ENCODE assay signal across 8 cellular contexts in the genomic region with DNA sequence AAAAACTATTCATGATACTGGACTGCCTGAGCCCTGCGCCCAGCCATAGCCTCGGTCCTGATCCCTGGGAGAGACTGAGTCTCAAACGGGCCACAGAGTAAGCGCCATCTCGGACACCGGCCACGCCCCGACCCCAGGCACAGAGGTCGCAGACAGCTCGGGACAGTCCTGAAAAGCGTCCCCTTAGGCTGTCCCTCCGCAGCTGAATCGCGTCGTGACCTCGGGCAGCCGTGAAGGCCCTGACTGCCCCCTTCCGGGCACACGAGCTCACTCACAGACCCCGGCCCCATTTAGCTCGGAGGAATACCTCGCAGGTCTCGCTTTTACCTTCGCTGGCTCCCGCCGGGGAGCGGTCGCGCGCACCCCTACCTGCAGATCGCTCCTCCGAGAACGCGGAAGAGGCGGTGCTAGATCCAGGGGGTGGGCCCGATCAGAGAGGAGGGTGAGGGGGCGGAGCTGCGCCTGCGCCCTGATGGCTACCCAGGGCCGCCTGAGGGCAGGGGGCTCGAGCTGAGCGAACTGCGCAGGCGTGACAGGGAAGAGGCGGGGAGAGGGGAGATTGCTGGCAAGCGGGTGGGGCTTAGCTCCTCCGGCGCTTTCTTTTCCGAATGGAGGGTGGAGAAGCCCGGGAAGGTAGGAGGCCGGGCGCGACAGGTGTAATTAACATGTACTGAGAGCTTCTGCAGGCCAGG. TPM values are rescaled to one million over a fixed set of nuclear protein-coding genes. Genes with fewer than 3 reads are reported as not detected.
DNase-seq lines count a peak whose midpoint lies in the region; TF ChIP-seq lines count a peak whose summit lies in the region.

A gene (minus strand): TSS at position 411 of the 692 bp plus-strand sequence. CDS start 20,941 bp downstream, outside the sequence.

- H3K4me3 Mint-ChIP-seq in neural crest cell, result peak within 1 kb of the TSS; percentile 95

- H3K27ac ChIP-seq in SJCRH30 (no peak within 1 kb of the TSS), stomach smooth muscle (ENCODE audit: low read length) (peak within 1 kb of the TSS; percentile 62)

- H3K36me3 ChIP-seq in H7 (replicated peaks; ENCODE audit: control insufficient read depth, insufficient read depth, low read length) (no peaks in the 10 kb centered on the region), SJCRH30 (no peaks in the 10 kb centered on the region), stomach smooth muscle (ENCODE audit: control insufficient read depth in 2 of 2, insufficient read depth in 2 of 2, low read length in 2 of 2) (peaks cover 9 to 16% of the 10 kb centered on the region in 2 donors)

- H3K4me3 ChIP-seq in H7 (ENCODE audit: insufficient read depth, low read depth, low read length), result peak within 1 kb of the TSS; percentile 89
- peak within 1 kb of the TSS; percentile 77 for H3K4me3 ChIP-seq in SJCRH30
- H3K4me3 ChIP-seq in fibroblast of villous mesenchyme (ENCODE audit: low read depth, low read length), result peak within 1 kb of the TSS; percentile 81
- peak within 1 kb of the TSS; percentile 79 to 95 for H3K4me3 ChIP-seq in stomach smooth muscle (ENCODE audit: low read length in 2 of 2)

- H3K4me1 ChIP-seq in SJCRH30, result no peaks in the 10 kb centered on the region; the same call in 1 of the 2 replicates
- H3K4me1 ChIP-seq in stomach smooth muscle (ENCODE audit: control insufficient read depth, insufficient read depth, low read length), result peaks cover 23% of the 10 kb centered on the region

- DNase-seq in G401 (ENCODE audit: low spot score) (peak; percentile 98), H7 (peak; percentile 100), M059J (ENCODE audit: low read depth) (peak; percentile 79), SJCRH30 (peak; percentile 97 to 98), fibroblast of villous mesenchyme (ENCODE audit: low read depth) (peak; percentile 94), neural crest cell (ENCODE audit: low read depth, low spot score) (peak; percentile 97)
- peak; percentile 97 for DNase-seq in activated gamma-delta T cell treated with anti-CD3 and anti-CD28 coated beads, Interleukin-2, amount 50 U/mL, for 16 hours (ENCODE audit: low read depth)

- H3K9me3 Mint-ChIP-seq in neural crest cell, result no peaks in the 10 kb centered on the region

- H3K27me3 ChIP-seq in H7 (ENCODE audit: control insufficient read depth, insufficient read depth, low read length) (no peaks in the 10 kb centered on the region), SJCRH30 (no peaks in the 10 kb centered on the region), stomach smooth muscle (ENCODE audit: control insufficient read depth in 1 of 2, insufficient read depth in 2 of 2, low read length in 2 of 2) (no peaks in the 10 kb centered on the region)

- H3K27me3 Mint-ChIP-seq in neural crest cell (ENCODE audit: low read depth), result no peaks in the 10 kb centered on the region

- H3K4me1 Mint-ChIP-seq in neural crest cell, result peaks cover 23% of the 10 kb centered on the region

- H3K9me3 ChIP-seq in SJCRH30 (replicated peaks), result no peaks in the 10 kb centered on the region
- H3K9me3 ChIP-seq in stomach smooth muscle (ENCODE audit: control insufficient read depth in 2 of 2, low read length in 2 of 2), result no peaks in the 10 kb centered on the region

- peak within 1 kb of the TSS; percentile 79 to 94 for H3K9ac ChIP-seq in stomach smooth muscle (ENCODE audit: low read length in 2 of 2)

- TF ChIP-seq CTCF in fibroblast of villous mesenchyme (IDR thresholded peaks at IDR 0.05; ENCODE audit: insufficient read depth, low read depth, low read length) (peak; percentile 31), neural crest cell (conservative IDR thresholded peaks at IDR 0.05) (peak; percentile 48)

- in situ Hi-C loops in G401 (cut with HindIII; ENCODE audit: low sequenced_read_pairs), result no loop called here

- H3K36me3 Mint-ChIP-seq in neural crest cell (ENCODE audit: low read depth), result no peaks in the 10 kb centered on the region

- H3K27ac Mint-ChIP-seq in neural crest cell (ENCODE audit: unreplicated experiment), result peak within 1 kb of the TSS; percentile 88

RNA-seq across cellular contexts. Expression of the gene that starts here (rescaled TPM):
- 21.4 and 34.5 TPM in 2 replicates for total RNA-seq in G401 (2014; rRNA removed; shearing (Covaris generic))
- total RNA-seq in H7 (2014; rRNA removed; shearing (Covaris generic)), result 31.3 and 34.7 TPM in 2 replicates
- 9.5 and 12.0 TPM in 2 replicates for total RNA-seq in M059J (2014; rRNA removed; shearing (Covaris generic))
- total RNA-seq in SJCRH30 (2014; rRNA removed; shearing (Covaris generic)), result 25.1 and 26.7 TPM in 2 replicates
- total RNA-seq in fibroblast of villous mesenchyme (14.7 and 19.6 TPM in 2 replicates), neural crest cell (28.0 and 30.9 TPM in 2 replicates)
